Comparison of ENCODE assay signal across 20 cellular contexts in the genomic region with DNA sequence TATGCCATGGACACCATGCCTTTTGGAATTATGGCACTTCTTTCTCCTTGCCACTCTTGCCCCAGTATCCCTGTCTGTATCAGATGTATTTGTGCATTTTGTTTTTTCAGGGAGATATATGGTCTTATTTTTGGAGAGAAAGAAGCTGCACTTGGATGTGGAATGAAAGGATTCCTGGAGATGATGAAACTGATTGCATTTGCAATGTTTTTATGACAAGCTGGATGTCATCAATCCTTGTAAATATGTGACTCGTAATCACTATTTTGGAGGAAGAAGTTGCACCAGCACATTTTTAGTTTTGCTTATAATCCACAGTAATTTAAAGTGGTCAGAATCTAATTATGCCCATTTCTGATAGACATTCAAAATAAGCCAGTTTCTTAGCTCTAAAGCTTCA.
"Had no signal": no experiment of that assay in that cellular context is flagged by ENCODE, and none has a peak within 500 bp of the region (broad histone marks: within the 10 kb centered on the region; RNA-seq: fewer than 3 reads in every experiment).

No MANE protein-coding gene starts in this region.

- H3K4me1 ChIP-seq: colonic mucosa, suprapubic skin, transverse colon, uterus had no signal

- ATAC-seq: activated CD8-positive, alpha-beta T cell treated with anti-CD3 and anti-CD28 coated beads for 36 hours; activated T-cell treated with anti-CD3 and anti-CD28 coated beads, Interleukin-2, amount 50 U/mL, for 4 hours; esophagus mucosa; left lobe of liver; stimulated activated naive CD8-positive, alpha-beta T cell treated with anti-CD3 and anti-CD28 coated beads, Interleukin-15, Interleukin-2, amounts not matched to agents 100 U/mL and 50 U/mL, for 24 hours had no signal

- H3K9me3 ChIP-seq: colonic mucosa, suprapubic skin, transverse colon, uterus had no signal

- H3K27ac Mint-ChIP-seq: activated CD4-positive, alpha-beta T cell treated with anti-CD3 and anti-CD28 coated beads, Interleukin-2, amount 10 ng/mL, durations not matched to agents 24 days and 14 days; activated CD8-positive, alpha-beta T cell treated with anti-CD3 and anti-CD28 coated beads for 36 hours; activated naive CD4-positive, alpha-beta T cell treated with anti-CD3 and anti-CD28 coated beads for 36 hours; brain; T-helper 1 cell treated with Interleukin-12 subunit alpha and Interleukin-12 subunit beta and Interleukin-4 antibody, amounts not matched to agents 30 μg/mL and 1 μg/mL, for 36 hours had no signal

- H3K4me3 ChIP-seq: colonic mucosa, suprapubic skin, transverse colon, uterus had no signal

- H3K27ac ChIP-seq: colonic mucosa, suprapubic skin, transverse colon had no signal

- H3K9me3 Mint-ChIP-seq: activated CD4-positive, alpha-beta T cell treated with anti-CD3 and anti-CD28 coated beads, Interleukin-2, amount 10 ng/mL, durations not matched to agents 24 days and 14 days; activated CD8-positive, alpha-beta T cell treated with anti-CD3 and anti-CD28 coated beads for 36 hours; activated naive CD4-positive, alpha-beta T cell treated with anti-CD3 and anti-CD28 coated beads for 36 hours; activated T-cell treated with anti-CD3 and anti-CD28 coated beads, Interleukin-2, amount 50 U/mL, for 4 hours; brain had no signal

- H3K27me3 Mint-ChIP-seq: activated CD4-positive, alpha-beta T cell treated with anti-CD3 and anti-CD28 coated beads, Interleukin-2, amount 10 ng/mL, durations not matched to agents 24 days and 14 days had no signal

- H3K36me3 ChIP-seq: colonic mucosa, suprapubic skin, transverse colon, uterus had no signal

- H3K4me1 Mint-ChIP-seq: activated CD4-positive, alpha-beta T cell treated with anti-CD3 and anti-CD28 coated beads, Interleukin-2, amount 10 ng/mL, durations not matched to agents 24 days and 14 days; brain had no signal

- H3K4me3 Mint-ChIP-seq: activated CD4-positive, alpha-beta T cell treated with anti-CD3 and anti-CD28 coated beads, Interleukin-2, amount 10 ng/mL, durations not matched to agents 24 days and 14 days; activated CD8-positive, alpha-beta T cell treated with anti-CD3 and anti-CD28 coated beads for 36 hours; activated naive CD4-positive, alpha-beta T cell treated with anti-CD3 and anti-CD28 coated beads for 36 hours; activated T-cell treated with anti-CD3 and anti-CD28 coated beads, Interleukin-2, amount 50 U/mL, for 4 hours; brain; T-helper 1 cell treated with Interleukin-12 subunit alpha and Interleukin-12 subunit beta and Interleukin-4 antibody, amounts not matched to agents 30 μg/mL and 1 μg/mL, for 36 hours had no signal

- H3K36me3 Mint-ChIP-seq: brain had no signal

- DNase-seq: activated CD4-positive, alpha-beta T cell treated with anti-CD3 and anti-CD28 coated beads, Interleukin-2, amount 10 ng/mL, durations not matched to agents 24 days and 14 days; activated CD8-positive, alpha-beta T cell treated with anti-CD3 and anti-CD28 coated beads for 36 hours; activated naive CD4-positive, alpha-beta T cell treated with anti-CD3 and anti-CD28 coated beads for 36 hours; activated T-cell treated with anti-CD3 and anti-CD28 coated beads, Interleukin-2, amount 50 U/mL, for 4 hours; anterior cingulate cortex; central memory CD4-positive, alpha-beta T cell; colonic mucosa; kidney; midbrain; occipital lobe; posterior cingulate gyrus; stimulated activated CD4-positive, alpha-beta T cell treated with anti-CD3 and anti-CD28 coated beads, Interleukin-2, amount 100 ng/mL, for 24 hours; stimulated activated naive CD8-positive, alpha-beta T cell treated with anti-CD3 and anti-CD28 coated beads, Interleukin-15, Interleukin-2, amounts not matched to agents 100 U/mL and 50 U/mL, for 24 hours; transverse colon; uterus had no signal

- H3K27me3 ChIP-seq: colonic mucosa, suprapubic skin, transverse colon, uterus had no signal
